ENCODE assay signal across 8 cellular contexts in genomic region chr13:110819203-110820014, GRCh38.
DNase-seq lines count a peak whose midpoint lies in the region; ATAC-seq and TF ChIP-seq lines count a peak whose summit lies in the region.

No MANE protein-coding gene starts in this region.

- in situ Hi-C loops in T47D (cut with HindIII; ENCODE audit: low pct_unique_long_range_greater_than_20kb, low sequenced_read_pairs) = no loop called here

- H3K4me3 ChIP-seq in WI38 (ENCODE audit: low read depth, low read length) = no peak overlapping the region

- peak; percentile 73 for DNase-seq in NCI-H510A treated with DMSO at 0.1 percent for 48 hours (lab: John Stamatoyannopoulos, UW)
- no peak for DNase-seq in NCI-H510A (lab: John Stamatoyannopoulos, UW)
- peak; percentile 72 for DNase-seq in NCI-H1105 (lab: John Stamatoyannopoulos, UW)
- DNase-seq in T47D (ENCODE audit: low read depth in 1 of 2, low spot score in 1 of 2) = peak; percentile 63 to 74
- DNase-seq in iris pigment epithelial cell (ENCODE audit: low read depth) = peak; percentile 55
- peak; percentile 59 to 74 for DNase-seq in stimulated activated CD4-positive, alpha-beta T cell treated with anti-CD3 and anti-CD28 coated beads, Interleukin-15, amount 100 ng/mL, for 48 hours (ENCODE audit: low read depth in 2 of 2)

- peak; percentile 92 for TF ChIP-seq CTCF in WI38 (IDR thresholded peaks at IDR 0.05; ENCODE audit: low read depth, low read length)

- peak; percentile 81 for ATAC-seq in HG02623 (IDR thresholded peaks at IDR 0.05; ENCODE audit: unreplicated experiment)
